In the genomic region with DNA sequence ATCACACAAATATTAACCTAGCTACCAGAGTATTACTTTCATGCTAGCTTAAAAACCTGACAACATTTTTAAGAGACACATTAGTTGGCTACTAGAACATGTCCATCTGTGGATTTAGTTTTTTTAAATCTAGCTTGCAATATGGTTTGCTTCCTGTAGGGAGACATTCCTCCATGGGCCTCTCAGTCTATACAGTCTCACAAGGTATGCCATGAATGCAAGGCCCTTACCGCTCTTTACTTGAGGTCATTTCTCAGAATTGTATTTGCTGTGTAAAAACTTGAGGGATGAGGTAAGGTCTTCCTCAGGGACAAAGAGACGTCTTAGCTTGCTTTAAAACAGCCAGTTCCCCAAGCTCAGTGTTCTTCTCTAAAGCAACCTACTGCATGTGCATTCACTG, we compare ENCODE assay signal across 23 cellular contexts. TPM values are rescaled to one million over a fixed set of nuclear protein-coding genes. Genes with fewer than 3 reads are reported as not detected.
DNase-seq lines count a peak whose midpoint lies in the region; ATAC-seq and TF ChIP-seq lines count a peak whose summit lies in the region.
"Had no signal": no experiment of that assay in that cellular context is flagged by ENCODE, and none has a peak within 500 bp of the region (broad histone marks: within the 10 kb centered on the region; RNA-seq: fewer than 3 reads in every experiment).

No MANE protein-coding gene starts in this region.

- peak overlapping the region; percentile 74 for H3K27ac Mint-ChIP-seq in endodermal cell
- no peak overlapping the region for H3K27ac Mint-ChIP-seq in neural crest cell (ENCODE audit: unreplicated experiment)
- H3K27ac Mint-ChIP-seq in activated T-cell treated with anti-CD3 and anti-CD28 coated beads, Interleukin-2, amount 50 U/mL, for 72 hours, result no peak overlapping the region
- H3K27ac Mint-ChIP-seq: activated CD4-positive, alpha-beta memory T cell treated with anti-CD3 and anti-CD28 coated beads for 36 hours; activated naive CD4-positive, alpha-beta T cell treated with anti-CD3 and anti-CD28 coated beads, Interleukin-2, amount 50 U/mL, for 24 hours; CD4-positive, alpha-beta memory T cell; T-helper 17 cell had no signal

- H3K36me3 Mint-ChIP-seq in endodermal cell (ENCODE audit: low read depth) (peaks cover 71% of the 10 kb centered on the region), neural crest cell (ENCODE audit: low read depth) (peaks cover 35% of the 10 kb centered on the region)
- H3K36me3 Mint-ChIP-seq in activated T-cell treated with anti-CD3 and anti-CD28 coated beads, Interleukin-2, amount 50 U/mL, for 72 hours (ENCODE audit: insufficient read depth in 2 of 2), result peaks cover 20 to 31% of the 10 kb centered on the region in 2 donors

- TF ChIP-seq CTCF in endodermal cell (conservative IDR thresholded peaks at IDR 0.05) (peak; percentile 44), neural crest cell (conservative IDR thresholded peaks at IDR 0.05) (peak; percentile 35)

- H3K4me3 ChIP-seq in NT2/D1 (ENCODE audit: insufficient read length, low read depth) (no peak overlapping the region), endodermal cell (ENCODE audit: low read length) (no peak overlapping the region)
- H3K4me3 ChIP-seq: body of pancreas, colonic mucosa, gastroesophageal sphincter, testis had no signal

- H3K4me1 ChIP-seq in NT2/D1 (ENCODE audit: insufficient read depth, insufficient read length), result no peaks in the 10 kb centered on the region
- H3K4me1 ChIP-seq in endodermal cell (ENCODE audit: control insufficient read depth, insufficient read depth, low read length), result no peaks in the 10 kb centered on the region
- H3K4me1 ChIP-seq: colonic mucosa, gastroesophageal sphincter, testis had no signal

- no peaks in the 10 kb centered on the region for H3K27me3 ChIP-seq in NT2/D1 (ENCODE audit: insufficient read depth, insufficient read length)
- no peaks in the 10 kb centered on the region for H3K27me3 ChIP-seq in endodermal cell (ENCODE audit: control insufficient read depth, insufficient read depth, low read length, poor library complexity, severe bottlenecking)
- H3K27me3 ChIP-seq: body of pancreas, colonic mucosa, gastroesophageal sphincter, neutrophil, testis had no signal

- H3K4me1 Mint-ChIP-seq in endodermal cell (no peaks in the 10 kb centered on the region), neural crest cell (no peaks in the 10 kb centered on the region)
- peaks cover 12% of the 10 kb centered on the region for H3K4me1 Mint-ChIP-seq in activated T-cell treated with anti-CD3 and anti-CD28 coated beads, Interleukin-2, amount 50 U/mL, for 72 hours (ENCODE audit: low read depth)
- H3K4me1 Mint-ChIP-seq: T-helper 17 cell had no signal

- DNase-seq in ELR (ENCODE audit: low read depth), result peak; percentile 15
- peak; percentile 3 for DNase-seq in NT2/D1 (ENCODE audit: low read depth, low spot score)
- no peak for DNase-seq in endodermal cell
- DNase-seq in neural crest cell (ENCODE audit: low read depth, low spot score), result no peak
- no peak for DNase-seq in NCI-H2196 (lab: John Stamatoyannopoulos, UW; ENCODE audit: unreplicated experiment)
- no peak for DNase-seq in activated CD4-positive, alpha-beta T cell treated with anti-CD3 and anti-CD28 coated beads for 4 hours
- DNase-seq in activated T-cell treated with anti-CD3 and anti-CD28 coated beads, Interleukin-2, amount 50 U/mL, for 72 hours, result no peak
- DNase-seq: activated CD4-positive, alpha-beta memory T cell treated with anti-CD3 and anti-CD28 coated beads for 36 hours; activated T-cell treated with anti-CD3 and anti-CD28 coated beads, Interleukin-2, amount 50 U/mL, for 4 hours; body of pancreas; CD4-positive, alpha-beta memory T cell; colonic mucosa; NCI-H1092 treated with DMSO at 0.1 percent for 48 hours; NCI-H2081 treated with DMSO at 0.1 percent for 48 hours; NCI-H524; SHP77 treated with DMSO at 0.1 percent for 48 hours; T-helper 17 cell; testis had no signal

- peaks cover 69% of the 10 kb centered on the region for H3K36me3 ChIP-seq in NT2/D1 (ENCODE audit: insufficient read depth, insufficient read length, low read length)
- peaks cover 91% of the 10 kb centered on the region for H3K36me3 ChIP-seq in endodermal cell (ENCODE audit: control insufficient read depth, insufficient read depth, low read length)

- H3K9me3 Mint-ChIP-seq in endodermal cell (peaks cover 4% of the 10 kb centered on the region), neural crest cell (no peaks in the 10 kb centered on the region)
- no peaks in the 10 kb centered on the region for H3K9me3 Mint-ChIP-seq in activated T-cell treated with anti-CD3 and anti-CD28 coated beads, Interleukin-2, amount 50 U/mL, for 72 hours
- H3K9me3 Mint-ChIP-seq: activated CD4-positive, alpha-beta memory T cell treated with anti-CD3 and anti-CD28 coated beads for 36 hours; activated naive CD4-positive, alpha-beta T cell treated with anti-CD3 and anti-CD28 coated beads, Interleukin-2, amount 50 U/mL, for 24 hours; activated T-cell treated with anti-CD3 and anti-CD28 coated beads, Interleukin-2, amount 50 U/mL, for 4 hours; CD4-positive, alpha-beta memory T cell had no signal

- 83% methylated on average over 2 of the region's 2 CpGs; no CpG with 5 or more reads in 1 of the 2 experiments for WGBS in endodermal cell (ENCODE audit: insufficient coverage in 1 of 2, insufficient read length in 1 of 2), 2 experiments

- H3K4me3 Mint-ChIP-seq in endodermal cell (no peak overlapping the region), neural crest cell (no peak overlapping the region)
- H3K4me3 Mint-ChIP-seq in activated T-cell treated with anti-CD3 and anti-CD28 coated beads, Interleukin-2, amount 50 U/mL, for 72 hours, result no peak overlapping the region
- H3K4me3 Mint-ChIP-seq: activated CD4-positive, alpha-beta memory T cell treated with anti-CD3 and anti-CD28 coated beads for 36 hours; activated naive CD4-positive, alpha-beta T cell treated with anti-CD3 and anti-CD28 coated beads, Interleukin-2, amount 50 U/mL, for 24 hours; activated T-cell treated with anti-CD3 and anti-CD28 coated beads, Interleukin-2, amount 50 U/mL, for 4 hours; CD4-positive, alpha-beta memory T cell; T-helper 17 cell had no signal

- ATAC-seq in SK-N-SH treated with all-trans-retinoic acid at 6 μM for 48 hours, result no peak
- ATAC-seq in activated T-cell treated with anti-CD3 and anti-CD28 coated beads, Interleukin-2, amount 50 U/mL, for 72 hours (replicated peaks in 1 of 2), result no peak
- ATAC-seq: activated T-cell treated with anti-CD3 and anti-CD28 coated beads, Interleukin-2, amount 50 U/mL, for 4 hours; body of pancreas; gastroesophageal sphincter; T-helper 17 cell had no signal

- H3K27ac ChIP-seq in endodermal cell (ENCODE audit: low read depth, low read length), result no peak overlapping the region
- H3K27ac ChIP-seq: body of pancreas, colonic mucosa, gastroesophageal sphincter, neutrophil, testis, VCaP had no signal

- H3K9ac ChIP-seq in NT2/D1 (ENCODE audit: insufficient read length, low read depth) (no peak overlapping the region), endodermal cell (ENCODE audit: extremely low read depth, low read length, poor library complexity, severe bottlenecking) (no peak overlapping the region)

- H3K27me3 Mint-ChIP-seq in endodermal cell (ENCODE audit: insufficient read depth) (no peaks in the 10 kb centered on the region), neural crest cell (ENCODE audit: low read depth) (no peaks in the 10 kb centered on the region)
- H3K27me3 Mint-ChIP-seq in activated T-cell treated with anti-CD3 and anti-CD28 coated beads, Interleukin-2, amount 50 U/mL, for 72 hours (ENCODE audit: low read depth), result no peaks in the 10 kb centered on the region
- H3K27me3 Mint-ChIP-seq: activated CD4-positive, alpha-beta memory T cell treated with anti-CD3 and anti-CD28 coated beads for 36 hours; activated naive CD4-positive, alpha-beta T cell treated with anti-CD3 and anti-CD28 coated beads, Interleukin-2, amount 50 U/mL, for 24 hours; CD4-positive, alpha-beta memory T cell; T-helper 17 cell had no signal

- no peaks in the 10 kb centered on the region for H3K9me3 ChIP-seq in NT2/D1 (ENCODE audit: insufficient read depth, low read length)
- H3K9me3 ChIP-seq in endodermal cell (ENCODE audit: control insufficient read depth, low read length), result peaks cover 7% of the 10 kb centered on the region
- H3K9me3 ChIP-seq: body of pancreas, colonic mucosa, gastroesophageal sphincter, neutrophil, testis had no signal

TF ChIP-seq in SK-N-SH treated with all-trans-retinoic acid at 6 μM for 48 hours, 23 proteins besides CTCF, POLR2A, EP300 and RAD21:
- TF ChIP-seq ISL1 (CRISPR knock-in tag; IDR thresholded peaks at IDR 0.05), result no peak
- TF ChIP-seq, protein P1, sequence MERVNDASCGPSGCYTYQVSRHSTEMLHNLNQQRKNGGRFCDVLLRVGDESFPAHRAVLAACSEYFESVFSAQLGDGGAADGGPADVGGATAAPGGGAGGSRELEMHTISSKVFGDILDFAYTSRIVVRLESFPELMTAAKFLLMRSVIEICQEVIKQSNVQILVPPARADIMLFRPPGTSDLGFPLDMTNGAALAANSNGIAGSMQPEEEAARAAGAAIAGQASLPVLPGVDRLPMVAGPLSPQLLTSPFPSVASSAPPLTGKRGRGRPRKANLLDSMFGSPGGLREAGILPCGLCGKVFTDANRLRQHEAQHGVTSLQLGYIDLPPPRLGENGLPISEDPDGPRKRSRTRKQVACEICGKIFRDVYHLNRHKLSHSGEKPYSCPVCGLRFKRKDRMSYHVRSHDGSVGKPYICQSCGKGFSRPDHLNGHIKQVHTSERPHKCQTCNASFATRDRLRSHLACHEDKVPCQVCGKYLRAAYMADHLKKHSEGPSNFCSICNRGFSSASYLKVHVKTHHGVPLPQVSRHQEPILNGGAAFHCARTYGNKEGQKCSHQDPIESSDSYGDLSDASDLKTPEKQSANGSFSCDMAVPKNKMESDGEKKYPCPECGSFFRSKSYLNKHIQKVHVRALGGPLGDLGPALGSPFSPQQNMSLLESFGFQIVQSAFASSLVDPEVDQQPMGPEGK (CRISPR knock-in tag; IDR thresholded peaks at IDR 0.05; ENCODE audit: borderline replicate concordance), result no peak

RNA-seq across cellular contexts. Expression of a gene that starts 26.9 kb away (rescaled TPM):
- 100 to 1,000 TPM in 1 of 2 donors, 10 to 100 TPM in 1; 83.1 to 117 TPM for total RNA-seq in endodermal cell
- 63.2 TPM for polyA plus RNA-seq in endodermal cell (2013, experiment 1 of 2)
- polyA plus RNA-seq in endodermal cell (2013, experiment 2 of 2), result 61.2 TPM
- 72.9 and 78.1 TPM in 2 replicates for total RNA-seq in neural crest cell
- total RNA-seq in activated T-cell treated with anti-CD3 and anti-CD28 coated beads, Interleukin-2, amount 50 U/mL, for 72 hours, result 10 to 100 TPM; 88.4 to 98.6 TPM

Comparison
In these comparisons a context has a peak if more than half of its experiments do, and no peak if none do; other contexts are left out.
1. DNase-seq: peak in ELR (single experiment) and NT2/D1 (single experiment); none in endodermal cell (single experiment), neural crest cell (single experiment), NCI-H2196 (single experiment), activated CD4-positive, alpha-beta T cell treated with anti-CD3 and anti-CD28 coated beads for 4 hours (0 of 2) and activated T-cell treated with anti-CD3 and anti-CD28 coated beads, Interleukin-2, amount 50 U/mL, for 72 hours (0 of 2).